Comparison of ENCODE assay signal across 18 cellular contexts in the genomic region with DNA sequence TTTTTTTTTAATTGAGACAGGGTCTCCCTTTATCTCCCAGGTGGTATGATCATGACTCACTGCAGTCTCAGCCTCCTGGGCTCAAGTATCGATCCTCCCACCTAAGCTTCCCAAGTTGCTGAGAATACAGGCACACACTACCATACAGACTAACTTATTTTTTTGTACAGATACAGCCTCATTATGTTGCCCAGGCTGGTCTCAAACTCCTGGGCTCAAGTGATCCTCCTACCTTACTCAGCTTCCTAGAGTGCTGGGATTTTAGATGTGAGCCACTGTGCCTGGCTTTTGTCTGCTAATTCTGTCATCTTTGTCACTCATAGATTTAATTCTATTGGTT. TPM values are rescaled to one million over a fixed set of nuclear protein-coding genes. Genes with fewer than 3 reads are reported as not detected.
A peak's percentile ranks its signal among the peaks of the same experiment; 100 is the strongest.
DNase-seq lines count a peak whose midpoint lies in the region; ATAC-seq, FAIRE-seq and TF ChIP-seq lines count a peak whose summit lies in the region.
"Had no signal": no experiment of that assay in that cellular context is flagged by ENCODE, and none has a peak within 500 bp of the region (broad histone marks: within the 10 kb centered on the region; RNA-seq: fewer than 3 reads in every experiment).

No MANE protein-coding gene starts in this region.

- peaks cover 21 to 54% (median 37%) of the 10 kb centered on the region in 4 donors for H3K4me1 Mint-ChIP-seq in CD4-positive, CD25-positive, alpha-beta regulatory T cell
- H3K4me1 Mint-ChIP-seq in CD4-positive, alpha-beta T cell (ENCODE audit: low read depth), result peaks cover 51% of the 10 kb centered on the region

- BruUV-seq in endothelial cell of umbilical vein (replicated peaks; lab: Mats Ljungman, UMichigan), result no TSS peak

- dilution Hi-C loops in endothelial cell of umbilical vein (cut with MboI; ENCODE audit: extremely low pct_ligation_motif_present, low sequenced_read_pairs), result no loop called here

- DNase-seq in CD4-positive, CD25-positive, alpha-beta regulatory T cell, result no peak
- no peak for DNase-seq in CD4-positive, alpha-beta T cell
- DNase-seq in SK-N-SH, result no peak
- DNase-seq in endothelial cell of umbilical vein (ENCODE audit: low read depth, low spot score), result no peak
- no peak for DNase-seq in anterior cingulate cortex (lab: John Stamatoyannopoulos, UW)
- DNase-seq: EL, hippocampal formation, lower lobe of right lung, NCI-H1048, NCI-H2029 treated with DMSO at 0.1 percent for 48 hours, NCI-H510A, nucleus accumbens, upper lobe of right lung had no signal

- no peak for TF ChIP-seq EP300 in SK-N-SH (IDR thresholded peaks at IDR 0.05; ENCODE audit: borderline replicate concordance in 1 of 2, low read depth in 1 of 2, low read length in 1 of 2)

- H3K4me3 Mint-ChIP-seq in CD4-positive, CD25-positive, alpha-beta regulatory T cell, result peak overlapping the region in 1 of 4 donors; percentile 21
- no peak overlapping the region for H3K4me3 Mint-ChIP-seq in CD4-positive, alpha-beta T cell

- H3K27ac ChIP-seq in CD4-positive, CD25-positive, alpha-beta regulatory T cell (ENCODE audit: insufficient read depth, low read length, poor library complexity, severe bottlenecking), result no peak overlapping the region
- H3K27ac ChIP-seq in CD4-positive, alpha-beta T cell (ENCODE audit: low read depth, low read length), result no peak overlapping the region
- H3K27ac ChIP-seq in SK-N-SH (ENCODE audit: low read depth in 2 of 2, low read length in 1 of 2), result no peak overlapping the region
- H3K27ac ChIP-seq in endothelial cell of umbilical vein (ENCODE audit: insufficient read depth, low read depth, low read length), result no peak overlapping the region
- H3K27ac ChIP-seq: lower lobe of right lung, upper lobe of right lung had no signal

- peaks cover 4% of the 10 kb centered on the region for H3F3A ChIP-seq in SK-N-SH (replicated peaks; ENCODE audit: insufficient read depth)

- 0 out of 2 replicates have a peak, but pooled peaks cover 11% of the 10 kb centered on the region for H4K20me1 ChIP-seq in SK-N-SH (ENCODE audit: insufficient read depth)
- no peaks in the 10 kb centered on the region for H4K20me1 ChIP-seq in endothelial cell of umbilical vein (replicated peaks; ENCODE audit: control insufficient read depth, extremely low read depth, insufficient read depth, low read length)

- no peak overlapping the region for H3K4me3 ChIP-seq in CD4-positive, CD25-positive, alpha-beta regulatory T cell (ENCODE audit: low read depth, low read length)
- no peak overlapping the region for H3K4me3 ChIP-seq in SK-N-SH (ENCODE audit: low read depth in 2 of 2, low read length in 1 of 2)
- no peak overlapping the region for H3K4me3 ChIP-seq in endothelial cell of umbilical vein (replicated peaks in 1 of 3; ENCODE audit: insufficient read depth in 1 of 3, low read depth in 1 of 3, low read length in 3 of 3)
- H3K4me3 ChIP-seq: HAP-1, lower lobe of right lung, upper lobe of right lung had no signal

- POLR2A ChIA-PET in CD4-positive, alpha-beta T cell (lab: Charles Lee), result interaction anchor here (0.6 to 2.3 kb wide), 4 partner anchors 13 to 23 kb away, joined by 3 to 10 read pairs (median 3); no protein-coding TSS in a partner anchor
- POLR2A ChIA-PET in SK-N-SH (lab: Yijun Ruan, JAX) (interaction anchor here (0.6 kb wide), 1 partner anchor 20 kb away, joined by 3 read pairs; no protein-coding TSS in a partner anchor), endothelial cell of umbilical vein (lab: Charles Lee) (interaction anchor here (0.7 kb wide), 1 partner anchor 473 kb away, joined by 4 read pairs; no protein-coding TSS in a partner anchor)

- 75% methylated on average over 1 of the region's 1 CpG for WGBS in SK-N-SH (ENCODE audit: low lambda C conversion rate)

- no peaks in the 10 kb centered on the region for H3K9me3 Mint-ChIP-seq in CD4-positive, CD25-positive, alpha-beta regulatory T cell
- H3K9me3 Mint-ChIP-seq in CD4-positive, alpha-beta T cell, result no peaks in the 10 kb centered on the region

- peak overlapping the region in 2 of 3 donors; percentile 37 to 85 for H3K27ac Mint-ChIP-seq in CD4-positive, CD25-positive, alpha-beta regulatory T cell
- H3K27ac Mint-ChIP-seq in CD4-positive, alpha-beta T cell, result peak overlapping the region; percentile 72

- CTCF ChIA-PET in CD4-positive, alpha-beta T cell (lab: Charles Lee), result interaction anchor here (1.6 to 2.0 kb wide), 4 partner anchors 13 to 89 kb away, joined by 4 to 7 read pairs (median 4); a partner anchor contains a TSS
- CTCF ChIA-PET in SK-N-SH (lab: Yijun Ruan, JAX) (interaction anchor here (1.0 to 1.5 kb wide), 2 partner anchors 18 to 106 kb away, joined by 3 to 4 read pairs; no protein-coding TSS in a partner anchor), endothelial cell of umbilical vein (lab: Charles Lee) (interaction anchor here (1.6 to 1.8 kb wide), 2 partner anchors 28 to 35 kb away, joined by 3 to 4 read pairs; no protein-coding TSS in a partner anchor)

- no peak for FAIRE-seq in endothelial cell of umbilical vein (lab: Jason Lieb, UNC)
- FAIRE-seq: islet of Langerhans, TTC549 had no signal

- H3K79me2 ChIP-seq in SK-N-SH (ENCODE audit: insufficient read depth) (peaks cover 66% of the 10 kb centered on the region), endothelial cell of umbilical vein (ENCODE audit: control insufficient read depth, insufficient read depth, low read length) (peaks cover 17% of the 10 kb centered on the region)

- H3K27me3 Mint-ChIP-seq in CD4-positive, CD25-positive, alpha-beta regulatory T cell, result no peaks in the 10 kb centered on the region
- H3K27me3 Mint-ChIP-seq in CD4-positive, alpha-beta T cell, result no peaks in the 10 kb centered on the region

- H3K9me1 ChIP-seq in endothelial cell of umbilical vein (replicated peaks; ENCODE audit: control insufficient read depth, extremely low read depth, insufficient read depth, low read length), result no peaks in the 10 kb centered on the region

- no peak overlapping the region for H3K4me2 ChIP-seq in SK-N-SH
- H3K4me2 ChIP-seq in endothelial cell of umbilical vein (ENCODE audit: insufficient read depth, low read length), result no peak overlapping the region

- no peak overlapping the region for H3K9ac ChIP-seq in SK-N-SH
- H3K9ac ChIP-seq in endothelial cell of umbilical vein (replicated peaks; ENCODE audit: extremely low read depth, insufficient read depth, low read length), result peak overlapping the region; percentile 23

- H3K4me1 ChIP-seq in CD4-positive, CD25-positive, alpha-beta regulatory T cell (ENCODE audit: control insufficient read depth, insufficient read depth, low read length, poor library complexity, severe bottlenecking), result peaks cover 9% of the 10 kb centered on the region
- H3K4me1 ChIP-seq in SK-N-SH (ENCODE audit: control insufficient read depth in 1 of 2, insufficient read depth in 2 of 2, low read depth in 1 of 2, low read length in 1 of 2) (no peaks in the 10 kb centered on the region), endothelial cell of umbilical vein (ENCODE audit: control insufficient read depth, extremely low read depth, insufficient read depth, low read length) (peaks cover 3% of the 10 kb centered on the region)
- H3K4me1 ChIP-seq: lower lobe of right lung, upper lobe of right lung had no signal

- no peak for TF ChIP-seq CTCF in CD4-positive, alpha-beta T cell (IDR thresholded peaks at IDR 0.05)
- TF ChIP-seq CTCF in SK-N-SH (IDR thresholded peaks at IDR 0.05), result no peak
- no peak for TF ChIP-seq CTCF in endothelial cell of umbilical vein (IDR thresholded peaks at IDR 0.05; ENCODE audit: extremely low read depth in 1 of 2, insufficient read depth in 1 of 2, low read depth in 1 of 2, low read length in 2 of 2)

- no peaks in the 10 kb centered on the region for H3K27me3 ChIP-seq in CD4-positive, CD25-positive, alpha-beta regulatory T cell (ENCODE audit: control insufficient read depth, insufficient read depth, low read length)
- no peaks in the 10 kb centered on the region for H3K27me3 ChIP-seq in CD4-positive, alpha-beta T cell (ENCODE audit: control insufficient read depth, insufficient read depth, low read length)
- H3K27me3 ChIP-seq in SK-N-SH (ENCODE audit: insufficient read depth) (no peaks in the 10 kb centered on the region), endothelial cell of umbilical vein (ENCODE audit: control insufficient read depth in 2 of 2, insufficient read depth in 2 of 2, low read length in 2 of 2) (no peaks in the 10 kb centered on the region)
- H3K27me3 ChIP-seq: upper lobe of right lung had no signal

- H3K36me3 ChIP-seq in CD4-positive, CD25-positive, alpha-beta regulatory T cell (ENCODE audit: control insufficient read depth, insufficient read depth, low read length), result peaks cover 9% of the 10 kb centered on the region
- peaks cover 0 to 6% of the 10 kb centered on the region in 2 experiments for H3K36me3 ChIP-seq in SK-N-SH (replicated peaks in 1 of 2; ENCODE audit: control insufficient read depth in 1 of 2, insufficient read depth in 2 of 2, low read length in 1 of 2)
- H3K36me3 ChIP-seq in endothelial cell of umbilical vein (ENCODE audit: control insufficient read depth in 2 of 2, extremely low read depth in 1 of 2, insufficient read depth in 2 of 2, low read length in 2 of 2), result no peaks in the 10 kb centered on the region
- H3K36me3 ChIP-seq: HAP-1, upper lobe of right lung had no signal

- TF ChIP-seq RAD21 in SK-N-SH (IDR thresholded peaks at IDR 0.05; ENCODE audit: low read length), result no peak

- no peaks in the 10 kb centered on the region for H3K9me3 ChIP-seq in CD4-positive, CD25-positive, alpha-beta regulatory T cell (ENCODE audit: control insufficient read depth in 2 of 2, low read length in 2 of 2)
- no peaks in the 10 kb centered on the region for H3K9me3 ChIP-seq in CD4-positive, alpha-beta T cell (ENCODE audit: control insufficient read depth, low read length)
- no peaks in the 10 kb centered on the region for H3K9me3 ChIP-seq in SK-N-SH
- no peaks in the 10 kb centered on the region for H3K9me3 ChIP-seq in endothelial cell of umbilical vein (replicated peaks; ENCODE audit: control insufficient read depth, insufficient read depth, low read length)
- H3K9me3 ChIP-seq: HAP-1, lower lobe of right lung, upper lobe of right lung had no signal

- no peaks in the 10 kb centered on the region for H3K9me2 ChIP-seq in SK-N-SH

- TF ChIP-seq POLR2A in endothelial cell of umbilical vein (IDR thresholded peaks at IDR 0.05; ENCODE audit: low read depth, low read length), result no peak

- no peak overlapping the region for H2AFZ ChIP-seq in SK-N-SH (ENCODE audit: low read depth)
- H2AFZ ChIP-seq in endothelial cell of umbilical vein (ENCODE audit: low read depth, low read length), result no peak overlapping the region

- intact Hi-C loops in CD4-positive, alpha-beta T cell (cut with DNase I, micrococcal nuclease), result no loop called here
- intact Hi-C loops in endothelial cell of umbilical vein (cut with micrococcal nuclease), result no loop called here

- peaks cover 13% of the 10 kb centered on the region for H3K36me3 Mint-ChIP-seq in CD4-positive, CD25-positive, alpha-beta regulatory T cell
- peaks cover 35% of the 10 kb centered on the region for H3K36me3 Mint-ChIP-seq in CD4-positive, alpha-beta T cell (ENCODE audit: low read depth)

- peak in 1 of 2 donors; percentile 8 for ATAC-seq in CD4-positive, CD25-positive, alpha-beta regulatory T cell (ENCODE audit: low read depth in 2 of 2)
- ATAC-seq in CD4-positive, alpha-beta T cell (ENCODE audit: poor library complexity), result no peak
- ATAC-seq in HG03196 (IDR thresholded peaks at IDR 0.05; ENCODE audit: unreplicated experiment) (no peak), HG03442 (IDR thresholded peaks at IDR 0.05; ENCODE audit: unreplicated experiment) (no peak)
- ATAC-seq: lower lobe of right lung, upper lobe of right lung had no signal

RNA-seq across cellular contexts. Expression of a gene that starts 43.5 kb away (rescaled TPM):
- 35.6 TPM for total RNA-seq in CD4-positive, CD25-positive, alpha-beta regulatory T cell
- 10 to 100 TPM in 1 of 4 donors, 1 to 10 TPM in 3; 7.9 to 11.7 (median 8.8) TPM for polyA plus RNA-seq in CD4-positive, CD25-positive, alpha-beta regulatory T cell
- 10 to 100 TPM; 19.5 to 20.8 TPM for total RNA-seq in CD4-positive, alpha-beta T cell
- polyA plus RNA-seq in SK-N-SH (2012; rRNA removed), result 9.5 and 10.4 TPM in 2 replicates
- 9.7 and 11.1 TPM in 2 replicates for polyA plus RNA-seq in SK-N-SH (2012; cell fraction: cytosol; rRNA removed)
- 11.5 and 17.0 TPM in 2 replicates for polyA plus RNA-seq in SK-N-SH (2012; cell fraction: nucleus; rRNA removed)
- total RNA-seq in endothelial cell of umbilical vein, result 40.1 and 41.5 TPM in 2 replicates
- polyA plus RNA-seq in endothelial cell of umbilical vein, result 12.5 and 15.5 TPM in 2 replicates
- polyA plus RNA-seq in endothelial cell of umbilical vein (2011; cell fraction: cytosol; rRNA removed), result 15.3 and 16.3 TPM in 2 replicates
- polyA plus RNA-seq in endothelial cell of umbilical vein (2011; cell fraction: nucleus; rRNA removed), result 26.4 and 30.7 TPM in 2 replicates
- 16.8 and 19.8 TPM in 2 replicates for polyA plus RNA-seq in endothelial cell of umbilical vein (2012)
- 31.4 and 34.9 TPM in 2 replicates for polyA minus RNA-seq in endothelial cell of umbilical vein
- 7.5 TPM for polyA minus RNA-seq in endothelial cell of umbilical vein (2011; cell fraction: cytosol; rRNA and poly(A)+ RNA removed)
- polyA minus RNA-seq in endothelial cell of umbilical vein (2011; cell fraction: nucleus; rRNA and poly(A)+ RNA removed), result 19.9 and 29.0 TPM in 2 replicates
